8 cellular contexts compared by ENCODE assay signal in genomic region chr4:47510506-47511143, GRCh38. TPM values are rescaled to one million over a fixed set of nuclear protein-coding genes. Genes with fewer than 3 reads are reported as not detected.
A peak's percentile ranks its signal among the peaks of the same experiment; 100 is the strongest.
DNase-seq lines count a peak whose midpoint lies in the region; ATAC-seq and TF ChIP-seq lines count a peak whose summit lies in the region.

No MANE protein-coding gene starts in this region.

- no peak overlapping the region for H3K4me2 ChIP-seq in DND-41 (ENCODE audit: insufficient read depth, low read length)

- peaks cover 12% of the 10 kb centered on the region; the same call in 1 of the 2 replicates for H3K79me2 ChIP-seq in DND-41 (ENCODE audit: insufficient read depth, low read length)

- intact Hi-C loops in stomach (cut with DNase I; ENCODE audit: low total_unique reads), result no loop called here

- no peak overlapping the region for H3K4me3 ChIP-seq in DND-41 (ENCODE audit: low read depth in 1 of 2, low read length in 2 of 2)
- no peak overlapping the region for H3K4me3 ChIP-seq in stomach

- H3K27me3 ChIP-seq in DND-41 (ENCODE audit: insufficient read depth, low read length, poor library complexity) (no peaks in the 10 kb centered on the region), stomach (no peaks in the 10 kb centered on the region)

- ATAC-seq in DND-41 (ENCODE audit: insufficient read depth, low read depth) (0 out of 3 replicates have a peak, but pooled peaks have one; percentile 35), GM21515 (IDR thresholded peaks at IDR 0.05; ENCODE audit: unreplicated experiment) (peak; percentile 99)

- no peak for DNase-seq in DND-41
- peak; percentile 16 for DNase-seq in HT1080 (ENCODE audit: low read depth)
- peak; percentile 51 for DNase-seq in dermis blood vessel endothelial cell
- DNase-seq in stomach, result no peak
- DNase-seq in NCI-H1105 (lab: John Stamatoyannopoulos, UW), result no peak
- DNase-seq in NCI-H2081 (lab: John Stamatoyannopoulos, UW), result no peak
- DNase-seq in activated T-cell treated with anti-CD3 and anti-CD28 coated beads, Interleukin-2, amount 50 U/mL, for 48 hours, result no peak

- H2AFZ ChIP-seq in DND-41 (ENCODE audit: low read depth, low read length), result no peak overlapping the region

- TF ChIP-seq EP300 in stomach (IDR thresholded peaks at IDR 0.05), result no peak

- TF ChIP-seq POLR2A in stomach (IDR thresholded peaks at IDR 0.05), result no peak

- H3K9ac ChIP-seq in DND-41 (ENCODE audit: low read depth, low read length), result no peak overlapping the region

- H3K36me3 ChIP-seq in DND-41 (ENCODE audit: insufficient read depth, low read length) (peaks cover 36% of the 10 kb centered on the region), stomach (peaks cover under 1 to 31% (median 24%) of the 10 kb centered on the region in 4 donors)

- peaks cover 22% of the 10 kb centered on the region for H3K4me1 ChIP-seq in DND-41 (ENCODE audit: insufficient read depth, low read length)
- peaks cover 0 to 19% (median 12%) of the 10 kb centered on the region in 4 donors for H3K4me1 ChIP-seq in stomach

- 14 to 24% (median 19%) methylated on average over 2 of the region's 2 CpGs for WGBS in stomach, 5 donors

- TF ChIP-seq CTCF in DND-41 (IDR thresholded peaks at IDR 0.05; ENCODE audit: borderline replicate concordance, extremely low read depth, low read length, poor library complexity, severe bottlenecking) (peak; percentile 36), stomach (IDR thresholded peaks at IDR 0.05) (no peak)

- H3K9me3 ChIP-seq in DND-41 (ENCODE audit: insufficient read depth, low read length, severe bottlenecking) (no peaks in the 10 kb centered on the region), stomach (no peaks in the 10 kb centered on the region)

- H4K20me1 ChIP-seq in DND-41 (ENCODE audit: insufficient read depth, low read length), result no peaks in the 10 kb centered on the region

- H3K27ac ChIP-seq in DND-41 (ENCODE audit: low read length) (peak overlapping the region; percentile 43; the same call in 1 of the 2 replicates), stomach (peak overlapping the region in 3 of 5 donors; percentile 17 to 30 (median 21))

RNA-seq across cellular contexts. Expression of gene ATP10D, which starts 25.6 kb away (rescaled TPM):
- 11.0 and 13.7 TPM in 2 replicates for total RNA-seq in HT1080 (2014; rRNA removed; shearing (Covaris generic))
- 7.1 and 10.0 TPM in 2 replicates for polyA plus RNA-seq in HT1080 (2015; cell fraction: cytosol; rRNA removed)
- polyA plus RNA-seq in HT1080 (2015; cell fraction: nucleus; rRNA removed), result 22.7 and 24.0 TPM in 2 replicates
- total RNA-seq in dermis blood vessel endothelial cell, result 26.9 and 30.5 TPM in 2 replicates
- total RNA-seq in stomach, result 10 to 100 TPM in 3 of 5 donors, 1 to 10 TPM in 2; 4.6 to 72.9 (median 20.9) TPM
- polyA plus RNA-seq in stomach, result 1 to 10 TPM; 1.5 to 4.9 (median 2.2) TPM

RNA-seq across cellular contexts. Expression of gene COMMD8, which starts 47.1 kb away (rescaled TPM):
- 44.1 and 52.4 TPM in 2 replicates for total RNA-seq in HT1080 (2014; rRNA removed; shearing (Covaris generic))
- polyA plus RNA-seq in HT1080 (2015; cell fraction: cytosol; rRNA removed), result 57.0 and 63.3 TPM in 2 replicates
- polyA plus RNA-seq in HT1080 (2015; cell fraction: nucleus; rRNA removed), result 22.3 and 25.8 TPM in 2 replicates
- 20.4 and 24.0 TPM in 2 replicates for total RNA-seq in dermis blood vessel endothelial cell
- 10 to 100 TPM in 2 of 5 donors, 1 to 10 TPM in 2, not detected in 1; 2.6 to 11.9 (median 9.7) TPM for total RNA-seq in stomach
- 10 to 100 TPM; 11.8 to 25.1 (median 23.7) TPM for polyA plus RNA-seq in stomach

Comparison
In these comparisons a context has a peak if more than half of its experiments do, and no peak if none do; other contexts are left out.
1. DNase-seq: peak in HT1080 (single experiment) and dermis blood vessel endothelial cell (single experiment); none in DND-41 (single experiment), stomach (single experiment), NCI-H1105 (single experiment), NCI-H2081 (0 of 2) and activated T-cell treated with anti-CD3 and anti-CD28 coated beads, Interleukin-2, amount 50 U/mL, for 48 hours (0 of 2).